Comparison of ENCODE assay signal across 7 cellular contexts in genomic region chr3:64848127-64848526, GRCh38.
"Had no signal": no experiment of that assay in that cellular context is flagged by ENCODE, and none has a peak within 500 bp of the region (broad histone marks: within the 10 kb centered on the region; RNA-seq: fewer than 3 reads in every experiment).

No MANE protein-coding gene starts in this region.

- H2AFZ ChIP-seq: GM23338 had no signal

- ATAC-seq: GM23338, HepG2, K562 had no signal

- H3K4me3 ChIP-seq: GM23338, K562 had no signal

- H3K27ac Mint-ChIP-seq: GM23338, H9 had no signal

- DNase-seq: H9 had no signal

- H3K4me2 ChIP-seq: GM23338 had no signal

- FAIRE-seq: H1, H54, HepG2, K562 had no signal

- H3K27ac ChIP-seq: HL-60 had no signal

- H3K4me1 Mint-ChIP-seq: GM23338 had no signal

- H3K9me3 Mint-ChIP-seq: GM23338, H9 had no signal

- H3K4me3 Mint-ChIP-seq: GM23338, H9 had no signal
